In the genomic region with DNA sequence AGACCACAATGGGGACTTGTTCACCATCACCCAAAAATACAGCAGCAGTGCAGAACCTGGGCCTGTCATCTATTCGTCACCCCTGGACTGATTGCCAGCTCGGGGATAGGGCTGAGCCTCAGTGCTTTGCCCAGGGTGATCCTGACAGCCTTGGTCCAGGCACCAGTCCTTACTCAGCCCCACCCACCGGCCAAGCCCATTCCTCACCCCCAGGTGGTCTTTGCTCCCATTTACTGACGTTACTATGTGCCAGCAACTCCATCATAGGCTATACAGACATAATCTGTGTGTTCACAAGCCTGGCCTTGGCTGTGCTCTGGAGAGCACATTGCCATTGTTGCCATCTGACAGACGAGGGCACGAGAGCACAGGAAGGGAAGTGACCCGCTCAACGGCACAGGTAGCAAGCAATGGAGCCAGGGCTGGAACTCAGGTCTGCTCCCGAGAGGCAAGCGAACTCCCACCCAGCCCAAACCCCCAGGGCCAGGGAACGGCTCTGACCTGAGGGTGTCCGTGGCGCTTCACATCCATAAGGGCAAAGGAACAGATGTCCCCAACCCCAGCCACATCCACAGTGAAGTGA, we compare ENCODE assay signal across 10 cellular contexts. TPM values are rescaled to one million over a fixed set of nuclear protein-coding genes. Genes with fewer than 3 reads are reported as not detected.
DNase-seq lines count a peak whose midpoint lies in the region; ATAC-seq and TF ChIP-seq lines count a peak whose summit lies in the region.
"Had no signal": no experiment of that assay in that cellular context is flagged by ENCODE, and none has a peak within 500 bp of the region (broad histone marks: within the 10 kb centered on the region; RNA-seq: fewer than 3 reads in every experiment).

No MANE protein-coding gene starts in this region.

- H3K4me1 ChIP-seq in CD8-positive, alpha-beta T cell (ENCODE audit: insufficient read depth, low read length): peaks cover 66% of the 10 kb centered on the region

- H3K27ac ChIP-seq in CD8-positive, alpha-beta T cell (ENCODE audit: low read depth, low read length): peak overlapping the region; percentile 27
- H3K27ac ChIP-seq: neutrophil had no signal

- CTCF ChIA-PET in CD8-positive, alpha-beta T cell (lab: Charles Lee): interaction anchor here (0.9 to 8.4 kb wide), 22 partner anchors 11 to 119 kb away, joined by 3 to 78 read pairs (median 10); partner anchors contain the start of genes ABCB8, NOS3, SLC4A2 and TMUB1
- CTCF ChIA-PET in activated CD8-positive, alpha-beta T cell treated with anti-CD3 and anti-CD28 coated beads, Interleukin-2, amount 10 ng/mL, durations not matched to agents 7 days and 5 days (lab: Charles Lee): interaction anchor here (0.8 to 3.9 kb wide), 16 partner anchors 9 to 209 kb away, joined by 3 to 53 read pairs (median 5); partner anchors contain the start of genes ABCB8, ABCF2, FASTK and NOS3

- peaks cover 7% of the 10 kb centered on the region for H3K27me3 Mint-ChIP-seq in CD8-positive, alpha-beta T cell (ENCODE audit: low read depth)
- peaks cover 28% of the 10 kb centered on the region for H3K27me3 Mint-ChIP-seq in activated CD8-positive, alpha-beta T cell treated with anti-CD3 and anti-CD28 coated beads, Interleukin-2, amount 10 ng/mL, durations not matched to agents 7 days and 5 days (ENCODE audit: low read depth)
- H3K27me3 Mint-ChIP-seq in natural killer cell (ENCODE audit: low read depth in 2 of 2): peaks cover 0 to 41% of the 10 kb centered on the region in 2 donors

- TF ChIP-seq CTCF in CD8-positive, alpha-beta T cell (IDR thresholded peaks at IDR 0.05): no peak
- TF ChIP-seq CTCF in natural killer cell (IDR thresholded peaks at IDR 0.05) (no peak), GM10266 (IDR thresholded peaks at IDR 0.05; ENCODE audit: control insufficient read depth, insufficient read depth, low read depth, missing control alignments) (no peak)

- peak overlapping the region; percentile 37 for H3K27ac Mint-ChIP-seq in CD8-positive, alpha-beta T cell
- H3K27ac Mint-ChIP-seq in activated CD8-positive, alpha-beta T cell treated with anti-CD3 and anti-CD28 coated beads, Interleukin-2, amount 10 ng/mL, durations not matched to agents 7 days and 5 days: peak overlapping the region; percentile 65
- H3K27ac Mint-ChIP-seq in natural killer cell: peak overlapping the region; percentile 18 to 77

- peaks cover 2% of the 10 kb centered on the region for H3K36me3 Mint-ChIP-seq in CD8-positive, alpha-beta T cell
- H3K36me3 Mint-ChIP-seq in activated CD8-positive, alpha-beta T cell treated with anti-CD3 and anti-CD28 coated beads, Interleukin-2, amount 10 ng/mL, durations not matched to agents 7 days and 5 days (ENCODE audit: low read depth): peaks cover 14% of the 10 kb centered on the region
- H3K36me3 Mint-ChIP-seq in natural killer cell: no peaks in the 10 kb centered on the region

- H3K4me1 Mint-ChIP-seq in CD8-positive, alpha-beta T cell (ENCODE audit: low read depth): peaks cover 62% of the 10 kb centered on the region
- H3K4me1 Mint-ChIP-seq in activated CD8-positive, alpha-beta T cell treated with anti-CD3 and anti-CD28 coated beads, Interleukin-2, amount 10 ng/mL, durations not matched to agents 7 days and 5 days (ENCODE audit: low read depth): peaks cover 65% of the 10 kb centered on the region
- H3K4me1 Mint-ChIP-seq in natural killer cell: peaks cover 43 to 60% of the 10 kb centered on the region in 2 donors

- no peak for DNase-seq in CD8-positive, alpha-beta T cell
- DNase-seq in HT-29 (ENCODE audit: low spot score) (peak; percentile 48), natural killer cell (no peak), midbrain (lab: John Stamatoyannopoulos, UW) (no peak), medulla oblongata (ENCODE audit: extremely low spot score) (no peak), GM10266 (ENCODE audit: extremely low spot score) (no peak)
- DNase-seq in activated CD8-positive, alpha-beta T cell treated with anti-CD3 and anti-CD28 coated beads, Interleukin-2, amount 10 ng/mL, durations not matched to agents 7 days and 5 days: no peak
- DNase-seq: NCI-H2227 treated with DMSO at 0.1 percent for 48 hours had no signal

- no peaks in the 10 kb centered on the region for H3K36me3 ChIP-seq in CD8-positive, alpha-beta T cell (ENCODE audit: insufficient read depth, low read length)
- H3K36me3 ChIP-seq: neutrophil had no signal

- H3K4me3 ChIP-seq in CD8-positive, alpha-beta T cell (ENCODE audit: low read depth, low read length): peak overlapping the region; percentile 54

- intact Hi-C loops in CD8-positive, alpha-beta T cell (cut with DNase I, micrococcal nuclease): loop anchor here in 1 of 2 experiments (5.0 kb wide), 1 partner anchor 40 kb away; the partner anchor contains the start of genes CDK5 and SLC4A2
- intact Hi-C loops in natural killer cell (cut with micrococcal nuclease): loop anchor here (5.0 to 10.0 kb wide), 2 partner anchors 55 to 353 kb away; no protein-coding TSS in a partner anchor

- no peak for ATAC-seq in CD8-positive, alpha-beta T cell
- ATAC-seq in activated CD8-positive, alpha-beta T cell treated with anti-CD3 and anti-CD28 coated beads, Interleukin-2, amount 10 ng/mL, durations not matched to agents 7 days and 5 days: no peak
- no peak for ATAC-seq in natural killer cell

- H3K9me3 ChIP-seq in CD8-positive, alpha-beta T cell (ENCODE audit: low read length): no peaks in the 10 kb centered on the region
- H3K9me3 ChIP-seq: neutrophil had no signal

- no peaks in the 10 kb centered on the region for H3K27me3 ChIP-seq in CD8-positive, alpha-beta T cell (ENCODE audit: insufficient read depth, low read length)

- POLR2A ChIA-PET in CD8-positive, alpha-beta T cell (lab: Charles Lee): interaction anchor here (0.9 to 2.9 kb wide), 6 partner anchors 8 to 63 kb away, joined by 6 to 27 read pairs (median 8); partner anchors contain the start of genes ABCB8 and FASTK
- POLR2A ChIA-PET in activated CD8-positive, alpha-beta T cell treated with anti-CD3 and anti-CD28 coated beads, Interleukin-2, amount 10 ng/mL, durations not matched to agents 7 days and 5 days (lab: Charles Lee): interaction anchor here (1.2 kb wide), 1 partner anchor 9 kb away, joined by 3 read pairs; no protein-coding TSS in a partner anchor

- H3K9me3 Mint-ChIP-seq in CD8-positive, alpha-beta T cell: no peaks in the 10 kb centered on the region
- no peaks in the 10 kb centered on the region for H3K9me3 Mint-ChIP-seq in activated CD8-positive, alpha-beta T cell treated with anti-CD3 and anti-CD28 coated beads, Interleukin-2, amount 10 ng/mL, durations not matched to agents 7 days and 5 days (ENCODE audit: insufficient read depth)
- no peaks in the 10 kb centered on the region for H3K9me3 Mint-ChIP-seq in natural killer cell

- peak overlapping the region; percentile 83 for H3K4me3 Mint-ChIP-seq in CD8-positive, alpha-beta T cell
- H3K4me3 Mint-ChIP-seq in activated CD8-positive, alpha-beta T cell treated with anti-CD3 and anti-CD28 coated beads, Interleukin-2, amount 10 ng/mL, durations not matched to agents 7 days and 5 days: peak overlapping the region; percentile 69
- H3K4me3 Mint-ChIP-seq in natural killer cell: peak overlapping the region; percentile 87

RNA-seq across cellular contexts. Expression of gene ATG9B, which starts 6.8 kb away (rescaled TPM):
- 10 to 100 TPM in 1 of 2 experiments, 1 to 10 TPM in 1; 9.2 to 12.7 TPM for total RNA-seq in CD8-positive, alpha-beta T cell
- 0.47 and 1.0 TPM in 2 replicates for total RNA-seq in HT-29 (2014; rRNA removed; shearing (Covaris generic))
- total RNA-seq in activated CD8-positive, alpha-beta T cell treated with anti-CD3 and anti-CD28 coated beads, Interleukin-2, amount 10 ng/mL, durations not matched to agents 7 days and 5 days: 1 to 10 TPM; 6.8 to 7.4 TPM
- total RNA-seq in natural killer cell: 1 to 10 TPM; 4.4 to 4.6 (median 4.5) TPM
- total RNA-seq: endothelial cell of umbilical vein had no signal

RNA-seq across cellular contexts. Expression of gene ABCB8, which starts 10.8 kb away (rescaled TPM):
- 10 to 100 TPM; 43.6 to 49.3 TPM for total RNA-seq in CD8-positive, alpha-beta T cell
- 81.6 and 97.8 TPM in 2 replicates for total RNA-seq in HT-29 (2014; rRNA removed; shearing (Covaris generic))
- 10 to 100 TPM; 48.0 to 49.5 TPM for total RNA-seq in activated CD8-positive, alpha-beta T cell treated with anti-CD3 and anti-CD28 coated beads, Interleukin-2, amount 10 ng/mL, durations not matched to agents 7 days and 5 days
- total RNA-seq in natural killer cell: 10 to 100 TPM; 50.6 to 60.5 (median 53.7) TPM

RNA-seq across cellular contexts. Expression of gene NOS3, which starts 26.6 kb away (rescaled TPM):
- 1 to 10 TPM; 1.1 to 1.4 TPM for total RNA-seq in CD8-positive, alpha-beta T cell
- total RNA-seq in HT-29 (2014; rRNA removed; shearing (Covaris generic)): 6.7 and 13.0 TPM in 2 replicates
- 10 to 100 TPM; 12.2 to 13.8 TPM for total RNA-seq in activated CD8-positive, alpha-beta T cell treated with anti-CD3 and anti-CD28 coated beads, Interleukin-2, amount 10 ng/mL, durations not matched to agents 7 days and 5 days
- total RNA-seq in natural killer cell: 1 to 10 TPM; 2.6 to 5.9 (median 3.8) TPM

RNA-seq across cellular contexts. Expression of gene ASIC3, which starts 30.9 kb away (rescaled TPM):
- 1 to 10 TPM; 6.7 to 8.6 TPM for total RNA-seq in CD8-positive, alpha-beta T cell
- total RNA-seq in HT-29 (2014; rRNA removed; shearing (Covaris generic)): 1.5 and 2.2 TPM in 2 replicates
- 1 to 10 TPM; 2.8 to 3.2 TPM for total RNA-seq in activated CD8-positive, alpha-beta T cell treated with anti-CD3 and anti-CD28 coated beads, Interleukin-2, amount 10 ng/mL, durations not matched to agents 7 days and 5 days
- 1 to 10 TPM; 5.7 to 7.9 (median 5.9) TPM for total RNA-seq in natural killer cell

RNA-seq across cellular contexts. Expression of gene KCNH2, which starts 39.3 kb away (rescaled TPM):
- total RNA-seq in CD8-positive, alpha-beta T cell: under 1 TPM; 0.90 to 0.97 TPM
- 2.2 and 2.8 TPM in 2 replicates for total RNA-seq in HT-29 (2014; rRNA removed; shearing (Covaris generic))
- total RNA-seq in activated CD8-positive, alpha-beta T cell treated with anti-CD3 and anti-CD28 coated beads, Interleukin-2, amount 10 ng/mL, durations not matched to agents 7 days and 5 days: not detected
- under 1 TPM in 2 of 3 donors, not detected in 1; 0.39 to 0.60 TPM for total RNA-seq in natural killer cell
